9 cellular contexts compared by ENCODE assay signal in genomic region chr11:7575841-7576451, GRCh38.
A peak's percentile ranks its signal among the peaks of the same experiment; 100 is the strongest.
DNase-seq lines count a peak whose midpoint lies in the region; ATAC-seq and TF ChIP-seq lines count a peak whose summit lies in the region.
"Had no signal": no experiment of that assay in that cellular context is flagged by ENCODE, and none has a peak within 500 bp of the region (broad histone marks: within the 10 kb centered on the region; RNA-seq: fewer than 3 reads in every experiment).

No MANE protein-coding gene starts in this region.

- peak; percentile 34 for DNase-seq in fibroblast of gingiva (ENCODE audit: low read depth)
- DNase-seq in renal cortical epithelial cell (ENCODE audit: low read depth): peak; percentile 40
- DNase-seq in cerebellar cortex (ENCODE audit: low spot score): no peak
- no peak for DNase-seq in SIG-M5 (lab: John Stamatoyannopoulos, UW)

- peak; percentile 40 for ATAC-seq in GM19463 (IDR thresholded peaks at IDR 0.05; ENCODE audit: unreplicated experiment)
- ATAC-seq in SK-N-SH treated with all-trans-retinoic acid at 6 μM for 48 hours: peak; percentile 37
- ATAC-seq in GM21515 (IDR thresholded peaks at IDR 0.05; ENCODE audit: unreplicated experiment): no peak
- no peak for ATAC-seq in HG03439 (IDR thresholded peaks at IDR 0.05; ENCODE audit: unreplicated experiment)
- ATAC-seq: body of pancreas had no signal

TF ChIP-seq in SK-N-SH treated with all-trans-retinoic acid at 6 μM for 48 hours, 23 proteins besides CTCF, POLR2A, EP300 and RAD21:
- TF ChIP-seq ZFP30 (CRISPR knock-in tag; IDR thresholded peaks at IDR 0.05): no peak
- no peak for TF ChIP-seq TCF4 (CRISPR knock-in tag; IDR thresholded peaks at IDR 0.05; ENCODE audit: borderline replicate concordance)
- TF ChIP-seq ZNF70 (CRISPR knock-in tag; IDR thresholded peaks at IDR 0.05): no peak
- no peak for TF ChIP-seq POU6F1 (CRISPR knock-in tag; IDR thresholded peaks at IDR 0.05; ENCODE audit: borderline replicate concordance, low read depth)
- no peak for TF ChIP-seq ZNF8 (CRISPR knock-in tag; IDR thresholded peaks at IDR 0.05)
- TF ChIP-seq TSHZ2 (CRISPR knock-in tag; IDR thresholded peaks at IDR 0.05): no peak
- TF ChIP-seq GLIS3 (CRISPR knock-in tag; IDR thresholded peaks at IDR 0.05): no peak
- no peak for TF ChIP-seq ZC3H10 (CRISPR knock-in tag; IDR thresholded peaks at IDR 0.05)
- TF ChIP-seq CSRNP3 (CRISPR knock-in tag; IDR thresholded peaks at IDR 0.05): no peak
- no peak for TF ChIP-seq ZFP3 (CRISPR knock-in tag; IDR thresholded peaks at IDR 0.05)
- no peak for TF ChIP-seq BACH2 (CRISPR knock-in tag; IDR thresholded peaks at IDR 0.05; ENCODE audit: borderline replicate concordance)
- TF ChIP-seq ZNF565 (CRISPR knock-in tag; conservative IDR thresholded peaks at IDR 0.05; ENCODE audit: low read depth): no peak
- no peak for TF ChIP-seq OSR1 (CRISPR knock-in tag; IDR thresholded peaks at IDR 0.05)
- no peak for TF ChIP-seq CSDC2 (CRISPR knock-in tag; IDR thresholded peaks at IDR 0.05)
- TF ChIP-seq ESRRG (CRISPR knock-in tag; IDR thresholded peaks at IDR 0.05): no peak

Comparison
In these comparisons a context has a peak if more than half of its experiments do, and no peak if none do; other contexts are left out.
1. ATAC-seq: peak in GM19463 (single experiment) and SK-N-SH treated with all-trans-retinoic acid at 6 μM for 48 hours (single experiment); none in GM21515 (single experiment) and HG03439 (single experiment).
2. DNase-seq: peak in fibroblast of gingiva (single experiment) and renal cortical epithelial cell (single experiment); none in cerebellar cortex (single experiment) and SIG-M5 (single experiment).